ENCODE assay signal across 21 cellular contexts in genomic region chr2:95352291-95353054, GRCh38. TPM values are rescaled to one million over a fixed set of nuclear protein-coding genes. Genes with fewer than 3 reads are reported as not detected.
"Had no signal": no experiment of that assay in that cellular context is flagged by ENCODE, and none has a peak within 500 bp of the region (broad histone marks: within the 10 kb centered on the region; RNA-seq: fewer than 3 reads in every experiment).

No MANE protein-coding gene starts in this region.

- H3K4me1 Mint-ChIP-seq: activated CD4-positive, alpha-beta T cell treated with anti-CD3 and anti-CD28 coated beads, Interleukin-2, amount 10 ng/mL, durations not matched to agents 24 days and 14 days; activated naive CD8-positive, alpha-beta T cell treated with anti-CD3 and anti-CD28 coated beads for 36 hours had no signal

- H3K36me3 ChIP-seq: gastrocnemius medialis, pancreas, spleen had no signal

- H3K9me3 Mint-ChIP-seq: activated CD4-positive, alpha-beta T cell treated with anti-CD3 and anti-CD28 coated beads, Interleukin-2, amount 10 ng/mL, durations not matched to agents 24 days and 14 days; activated CD8-positive, alpha-beta T cell treated with anti-CD3 and anti-CD28 coated beads for 36 hours; activated naive CD8-positive, alpha-beta T cell treated with anti-CD3 and anti-CD28 coated beads for 36 hours had no signal

- H3K9me3 ChIP-seq: gastrocnemius medialis, pancreas had no signal

- H3K27me3 ChIP-seq: gastrocnemius medialis, pancreas, tibial nerve had no signal

- H3K4me1 ChIP-seq: gastrocnemius medialis, pancreas had no signal

- H3K4me3 Mint-ChIP-seq: activated CD4-positive, alpha-beta T cell treated with anti-CD3 and anti-CD28 coated beads, Interleukin-2, amount 10 ng/mL, durations not matched to agents 24 days and 14 days; activated CD8-positive, alpha-beta T cell treated with anti-CD3 and anti-CD28 coated beads for 36 hours; activated naive CD8-positive, alpha-beta T cell treated with anti-CD3 and anti-CD28 coated beads for 36 hours; activated T-cell treated with anti-CD3 and anti-CD28 coated beads, Interleukin-2, amount 50 U/mL, for 72 hours; naive thymus-derived CD8-positive, alpha-beta T cell had no signal

- DNase-seq: activated CD4-positive, alpha-beta T cell treated with anti-CD3 and anti-CD28 coated beads, Interleukin-2, amount 10 ng/mL, durations not matched to agents 24 days and 14 days; activated CD8-positive, alpha-beta T cell treated with anti-CD3 and anti-CD28 coated beads for 36 hours; activated gamma-delta T cell treated with Interleukin-2 at 50 U/mL for 16 hours; activated naive CD8-positive, alpha-beta T cell treated with anti-CD3 and anti-CD28 coated beads for 36 hours; activated T-cell treated with anti-CD3 and anti-CD28 coated beads, Interleukin-2, amount 50 U/mL, for 72 hours; amygdala; central memory CD4-positive, alpha-beta T cell; cortex of kidney; effector CD8-positive, alpha-beta T cell; gastrocnemius medialis; mesendoderm; stimulated activated naive CD4-positive, alpha-beta T cell treated with Interleukin-2 at 50 U/mL for 16 hours; substantia nigra; T1000 had no signal

- ATAC-seq: activated CD8-positive, alpha-beta T cell treated with anti-CD3 and anti-CD28 coated beads for 36 hours; activated T-cell treated with anti-CD3 and anti-CD28 coated beads, Interleukin-2, amount 50 U/mL, for 72 hours; esophagus mucosa; gastrocnemius medialis; naive thymus-derived CD8-positive, alpha-beta T cell; pancreas; SK-N-SH treated with all-trans-retinoic acid at 6 μM for 48 hours had no signal

- H3K4me3 ChIP-seq: gastrocnemius medialis, pancreas, spleen, tibial nerve had no signal

- H3K27ac ChIP-seq: gastrocnemius medialis, pancreas, spleen, tibial nerve had no signal

- H3K27ac Mint-ChIP-seq: activated CD4-positive, alpha-beta T cell treated with anti-CD3 and anti-CD28 coated beads, Interleukin-2, amount 10 ng/mL, durations not matched to agents 24 days and 14 days; activated CD8-positive, alpha-beta T cell treated with anti-CD3 and anti-CD28 coated beads for 36 hours; activated naive CD8-positive, alpha-beta T cell treated with anti-CD3 and anti-CD28 coated beads for 36 hours; activated T-cell treated with anti-CD3 and anti-CD28 coated beads, Interleukin-2, amount 50 U/mL, for 72 hours; naive thymus-derived CD8-positive, alpha-beta T cell had no signal

- H3K36me3 Mint-ChIP-seq: activated naive CD8-positive, alpha-beta T cell treated with anti-CD3 and anti-CD28 coated beads for 36 hours; naive thymus-derived CD8-positive, alpha-beta T cell had no signal

RNA-seq across cellular contexts. Expression of gene KCNIP3, which starts 55.3 kb away (rescaled TPM):
- total RNA-seq: activated CD4-positive, alpha-beta T cell treated with anti-CD3 and anti-CD28 coated beads, Interleukin-2, amount 10 ng/mL, durations not matched to agents 24 days and 14 days; activated CD8-positive, alpha-beta T cell treated with anti-CD3 and anti-CD28 coated beads for 36 hours; activated naive CD8-positive, alpha-beta T cell treated with anti-CD3 and anti-CD28 coated beads for 36 hours; activated T-cell treated with anti-CD3 and anti-CD28 coated beads, Interleukin-2, amount 50 U/mL, for 72 hours; naive thymus-derived CD8-positive, alpha-beta T cell; T-helper 1 cell treated with Interleukin-12 subunit alpha and Interleukin-12 subunit beta and Interleukin-4 antibody, amounts not matched to agents 30 ng/mL and 1 ng/mL, for 36 hours had no signal
- polyA plus RNA-seq: naive thymus-derived CD8-positive, alpha-beta T cell had no signal
